ENCODE assay signal across 9 cellular contexts in genomic region chrX:24651783-24652182, GRCh38. TPM values are rescaled to one million over a fixed set of nuclear protein-coding genes. Genes with fewer than 3 reads are reported as not detected.
"Had no signal": no experiment of that assay in that cellular context is flagged by ENCODE, and none has a peak within 500 bp of the region (broad histone marks: within the 10 kb centered on the region; RNA-seq: fewer than 3 reads in every experiment).

No MANE protein-coding gene starts in this region.

- H3K4me3 ChIP-seq: HAP-1 had no signal

- H3K27ac ChIP-seq: KMS-11 had no signal

- H3K4me2 ChIP-seq: KMS-11 had no signal

- H3K9ac ChIP-seq: KMS-11 had no signal

- DNase-seq: GOT3, H7, IMR-90, Karpas-422, KBM-7 had no signal

- H3K9me3 ChIP-seq: HAP-1 had no signal

- ATAC-seq: HCT116 had no signal

- H3K36me3 ChIP-seq: HAP-1 had no signal

RNA-seq across cellular contexts. Expression of gene PCYT1B, which starts 4.6 kb away (rescaled TPM):
- total RNA-seq: HT1080 had no signal
